Comparison of ENCODE assay signal across 9 cellular contexts in genomic region chr5:164580155-164580554, GRCh38.
"Had no signal": no experiment of that assay in that cellular context is flagged by ENCODE, and none has a peak within 500 bp of the region (broad histone marks: within the 10 kb centered on the region; RNA-seq: fewer than 3 reads in every experiment).

No MANE protein-coding gene starts in this region.

- H3K9me3 ChIP-seq: HAP-1 had no signal

- ATAC-seq: HCT116, HepG2 had no signal

- H3K4me1 ChIP-seq: HAP-1 had no signal

- H3K27ac ChIP-seq: GM23248, HL-60 had no signal

- DNase-seq: GM23248, GOT3, H7, HFFc6, KBM-7 had no signal

- H3K9ac ChIP-seq: GM23248 had no signal

- H2AFZ ChIP-seq: GM23248 had no signal

- FAIRE-seq: HepG2 had no signal

- H3K4me3 ChIP-seq: GM23248, HAP-1 had no signal

- H3K36me3 ChIP-seq: HAP-1 had no signal
